ENCODE assay signal across 10 cellular contexts in the genomic region with DNA sequence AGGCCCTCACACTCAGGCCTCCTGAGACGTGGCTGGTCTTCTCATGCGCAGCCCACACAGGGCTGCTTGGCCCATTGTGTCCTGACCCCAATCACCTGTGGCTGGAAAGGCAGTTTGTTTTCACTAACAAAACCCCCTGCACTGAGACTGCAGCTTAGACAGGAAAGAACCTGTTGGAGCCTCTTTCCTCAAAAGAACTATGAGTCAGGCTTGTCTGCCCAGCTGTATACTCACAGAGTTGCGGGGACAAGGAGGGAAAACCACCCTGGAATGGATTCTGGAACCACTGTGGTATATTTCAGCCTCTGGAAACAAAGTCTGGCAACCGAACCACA. TPM values are rescaled to one million over a fixed set of nuclear protein-coding genes. Genes with fewer than 3 reads are reported as not detected.
DNase-seq lines count a peak whose midpoint lies in the region; ATAC-seq and TF ChIP-seq lines count a peak whose summit lies in the region.
"Had no signal": no experiment of that assay in that cellular context is flagged by ENCODE, and none has a peak within 500 bp of the region (broad histone marks: within the 10 kb centered on the region; RNA-seq: fewer than 3 reads in every experiment).

No MANE protein-coding gene starts in this region.

- ATAC-seq in activated B cell treated with CpG ODN at 0.5 μM for 24 hours (ENCODE audit: low read depth) (no peak), GM21390 (IDR thresholded peaks at IDR 0.05; ENCODE audit: unreplicated experiment) (no peak)
- ATAC-seq in stimulated activated naive B cell treated with anti-CD40 and anti-IgM and Interleukin-4, amounts not matched to agents 10 μg/mL and 1 μg/mL and 100 μg/mL, for 72 hours (replicated peaks), result no peak

- no peak for DNase-seq in activated B cell treated with CpG ODN at 0.5 μM for 24 hours
- DNase-seq in fibroblast of villous mesenchyme (ENCODE audit: low read depth), result peak; percentile 16
- no peak for DNase-seq in stimulated activated naive B cell treated with anti-CD40 and anti-IgM and Interleukin-4, amounts not matched to agents 10 μg/mL and 1 μg/mL and 100 μg/mL, for 72 hours
- no peak for DNase-seq in HK-2 (ENCODE audit: unreplicated experiment)
- no peak for DNase-seq in pons (ENCODE audit: low spot score)
- DNase-seq: activated CD8-positive, alpha-beta memory T cell treated with anti-CD3 and anti-CD28 coated beads for 24 hours; NCI-H1092 had no signal

- peaks cover 63% of the 10 kb centered on the region for H3K4me1 Mint-ChIP-seq in activated B cell treated with CpG ODN at 0.5 μM for 24 hours
- peaks cover 17 to 58% of the 10 kb centered on the region in 2 donors for H3K4me1 Mint-ChIP-seq in stimulated activated naive B cell treated with anti-CD40 and anti-IgM and Interleukin-4, amounts not matched to agents 10 μg/mL and 1 μg/mL and 100 μg/mL, for 72 hours

- no peaks in the 10 kb centered on the region for H3K27me3 Mint-ChIP-seq in activated B cell treated with CpG ODN at 0.5 μM for 24 hours
- no peaks in the 10 kb centered on the region for H3K27me3 Mint-ChIP-seq in stimulated activated naive B cell treated with anti-CD40 and anti-IgM and Interleukin-4, amounts not matched to agents 10 μg/mL and 1 μg/mL and 100 μg/mL, for 72 hours
- H3K27me3 Mint-ChIP-seq: central memory CD8-positive, alpha-beta T cell had no signal

- H3K36me3 ChIP-seq in HEK293 (ENCODE audit: control insufficient read depth in 2 of 2, insufficient read depth in 1 of 2, low read length in 2 of 2), result no peaks in the 10 kb centered on the region

- H3K4me3 ChIP-seq in HEK293 (ENCODE audit: low read depth, low read length) (no peak overlapping the region), fibroblast of villous mesenchyme (ENCODE audit: low read depth, low read length) (no peak overlapping the region)

- H3K4me1 ChIP-seq in HEK293 (ENCODE audit: control insufficient read depth, insufficient read depth, low read length), result no peaks in the 10 kb centered on the region

- no peaks in the 10 kb centered on the region for H3K9me3 ChIP-seq in HEK293 (ENCODE audit: control insufficient read depth, insufficient read depth, low read depth, low read length)

- no peaks in the 10 kb centered on the region for H3K9me3 Mint-ChIP-seq in activated B cell treated with CpG ODN at 0.5 μM for 24 hours
- no peaks in the 10 kb centered on the region for H3K9me3 Mint-ChIP-seq in stimulated activated naive B cell treated with anti-CD40 and anti-IgM and Interleukin-4, amounts not matched to agents 10 μg/mL and 1 μg/mL and 100 μg/mL, for 72 hours
- H3K9me3 Mint-ChIP-seq: central memory CD8-positive, alpha-beta T cell had no signal

- CTCF ChIA-PET in HEK293 (lab: Yijun Ruan, JAX), result no interaction called here
- CTCF ChIA-PET in activated B cell treated with CpG ODN at 0.5 μM for 24 hours (lab: Charles Lee), result interaction anchor here (0.9 kb wide), 1 partner anchor 10 kb away, joined by 4 read pairs; no protein-coding TSS in a partner anchor

- TF ChIP-seq CTCF in HEK293 (tag by site-specific recombination; IDR thresholded peaks at IDR 0.05) (no peak), activated B cell treated with CpG ODN at 0.5 μM for 24 hours (IDR thresholded peaks at IDR 0.05) (no peak), fibroblast of villous mesenchyme (IDR thresholded peaks at IDR 0.05; ENCODE audit: insufficient read depth, low read depth, low read length) (no peak)

- no peak overlapping the region for H3K4me3 Mint-ChIP-seq in activated B cell treated with CpG ODN at 0.5 μM for 24 hours
- H3K4me3 Mint-ChIP-seq in stimulated activated naive B cell treated with anti-CD40 and anti-IgM and Interleukin-4, amounts not matched to agents 10 μg/mL and 1 μg/mL and 100 μg/mL, for 72 hours, result no peak overlapping the region
- H3K4me3 Mint-ChIP-seq: central memory CD8-positive, alpha-beta T cell had no signal

- peak overlapping the region; percentile 82 for H3K27ac Mint-ChIP-seq in activated B cell treated with CpG ODN at 0.5 μM for 24 hours
- peak overlapping the region; percentile 85 for H3K27ac Mint-ChIP-seq in stimulated activated naive B cell treated with anti-CD40 and anti-IgM and Interleukin-4, amounts not matched to agents 10 μg/mL and 1 μg/mL and 100 μg/mL, for 72 hours

- no peak overlapping the region for H3K27ac ChIP-seq in HEK293 (ENCODE audit: extremely low read depth, low read depth, low read length)

- intact Hi-C loops in activated B cell treated with CpG ODN at 0.5 μM for 24 hours (cut with micrococcal nuclease), result loop anchor here (10.0 kb wide), 2 partner anchors 1157 to 1267 kb away; a partner anchor contains a TSS

- no peaks in the 10 kb centered on the region for H3K36me3 Mint-ChIP-seq in activated B cell treated with CpG ODN at 0.5 μM for 24 hours (ENCODE audit: low read depth)
- no peaks in the 10 kb centered on the region for H3K36me3 Mint-ChIP-seq in stimulated activated naive B cell treated with anti-CD40 and anti-IgM and Interleukin-4, amounts not matched to agents 10 μg/mL and 1 μg/mL and 100 μg/mL, for 72 hours

- POLR2A ChIA-PET in HEK293 (lab: Yijun Ruan, JAX), result no interaction called here
- POLR2A ChIA-PET in activated B cell treated with CpG ODN at 0.5 μM for 24 hours (lab: Charles Lee), result interaction anchor here (0.8 to 1.2 kb wide), 2 partner anchors 44 to 52 kb away, joined by 3 to 5 read pairs; no protein-coding TSS in a partner anchor

TF ChIP-seq in HEK293, 187 proteins besides CTCF, POLR2A, EP300 and RAD21:
- TF ChIP-seq ZFP41 (tag by site-specific recombination; IDR thresholded peaks at IDR 0.05; ENCODE audit: borderline replicate concordance) (no peak), ZEB2 (tag by site-specific recombination; IDR thresholded peaks at IDR 0.05) (no peak), ZNF792 (tag by site-specific recombination; IDR thresholded peaks at IDR 0.05) (no peak), SCRT2 (tag by site-specific recombination; IDR thresholded peaks at IDR 0.05) (peak; percentile 84), ZNF664 (tag by site-specific recombination; IDR thresholded peaks at IDR 0.05) (no peak)

RNA-seq across cellular contexts. Expression of a gene that starts 5.2 kb away (rescaled TPM):
- total RNA-seq in activated B cell treated with CpG ODN at 0.5 μM for 24 hours, result 26.0 and 29.5 TPM in 2 replicates
- under 0.01 TPM in 1 of 2 replicates, not detected in the other for total RNA-seq in fibroblast of villous mesenchyme

RNA-seq across cellular contexts. Expression of a gene that starts 24.6 kb away (rescaled TPM):
- total RNA-seq in activated B cell treated with CpG ODN at 0.5 μM for 24 hours (49.5 and 61.5 TPM in 2 replicates), fibroblast of villous mesenchyme (123 and 156 TPM in 2 replicates)

Comparison
In these comparisons a context has a peak if more than half of its experiments do, and no peak if none do; other contexts are left out.
1. RNA of a gene that starts 5.2 kb away (total RNA-seq): 26.0 to 29.5 TPM in activated B cell treated with CpG ODN at 0.5 μM for 24 hours; under 0.01 TPM in fibroblast of villous mesenchyme; every median in the first group is over 10 times any median in the second.